Comparison of ENCODE assay signal across 1 cellular context in the genomic region with DNA sequence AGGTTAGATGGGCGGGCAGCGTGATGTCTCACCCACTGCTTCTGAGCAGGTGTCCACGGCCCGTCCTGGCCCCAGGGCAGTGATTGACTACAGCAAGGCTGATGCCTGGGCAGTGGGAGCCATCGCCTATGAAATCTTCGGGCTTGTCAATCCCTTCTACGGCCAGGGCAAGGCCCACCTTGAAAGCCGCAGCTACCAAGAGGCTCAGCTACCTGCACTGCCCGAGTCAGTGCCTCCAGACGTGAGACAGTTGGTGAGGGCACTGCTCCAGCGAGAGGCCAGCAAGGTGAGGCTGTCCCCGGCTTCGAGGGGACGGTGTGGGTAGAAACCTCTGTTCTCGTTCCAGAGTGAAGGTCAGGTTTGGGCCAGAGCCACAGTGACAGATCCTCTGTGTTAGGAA.
TF ChIP-seq lines count a peak whose summit lies in the region.

No MANE protein-coding gene starts in this region.

TF ChIP-seq in K562, 482 proteins besides CTCF, POLR2A, EP300 and RAD21:
- TF ChIP-seq POLR2G (IDR thresholded peaks at IDR 0.05; ENCODE audit: low read depth, low read length) (peak; percentile 62; the same call in 1 of the 2 replicates), TSC22D4 (tag; IDR thresholded peaks at IDR 0.05) (no peak)
